ENCODE assay signal across 27 cellular contexts in the genomic region with DNA sequence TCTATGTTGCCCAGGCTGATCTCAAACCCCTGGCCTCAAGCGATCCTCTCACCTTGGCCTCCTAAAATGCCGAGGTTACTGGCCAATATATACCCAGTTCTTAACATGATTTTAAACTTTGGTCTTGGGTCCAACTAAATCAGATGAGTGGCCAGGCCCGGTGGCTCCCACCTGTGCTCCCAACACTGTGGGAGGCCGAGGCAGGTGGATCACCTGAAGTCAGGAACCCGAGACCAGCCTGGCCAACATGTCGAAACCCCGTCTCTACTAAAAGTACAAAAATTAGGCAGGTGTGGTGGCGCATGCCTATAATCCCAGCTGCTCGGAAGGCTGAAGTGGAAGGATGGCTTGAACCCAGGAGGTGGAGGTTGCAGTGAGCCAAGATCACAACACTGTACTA.
"Had no signal": no experiment of that assay in that cellular context is flagged by ENCODE, and none has a peak within 500 bp of the region (broad histone marks: within the 10 kb centered on the region; RNA-seq: fewer than 3 reads in every experiment).

No MANE protein-coding gene starts in this region.

- H3K36me3 ChIP-seq: colonic mucosa, esophagus muscularis mucosa, gastroesophageal sphincter, heart left ventricle, left lung, neural progenitor cell, tibial artery had no signal

- DNase-seq: colonic mucosa; effector CD8-positive, alpha-beta T cell; foreskin keratinocyte; heart left ventricle; hippocampal formation; left cardiac atrium; left lung; mesenchymal stem cell; midbrain; stimulated activated CD4-positive, alpha-beta T cell treated with anti-CD3 and anti-CD28 coated beads, Interleukin-12 subunit alpha, Interleukin-12 subunit beta, amount 100 ng/mL, for 4 hours; stimulated activated CD4-positive, alpha-beta T cell treated with anti-CD3 and anti-CD28 coated beads, Interleukin-1b, Interleukin-23, amount 100 ng/mL, for 48 hours; stimulated activated CD4-positive, alpha-beta T cell treated with anti-CD3 and anti-CD28 coated beads, Interleukin-4, amount 100 ng/mL, for 1 hour; stimulated activated naive CD8-positive, alpha-beta T cell treated with anti-CD3 and anti-CD28 coated beads, Interleukin-15, Interleukin-2, amounts not matched to agents 100 U/mL and 50 U/mL, for 24 hours; substantia nigra; testis; tibial artery had no signal

- H3K4me3 ChIP-seq: colonic mucosa, esophagus muscularis mucosa, gastroesophageal sphincter, heart left ventricle, left lung, neural progenitor cell, smooth muscle cell, testis, tibial artery had no signal

- H2AFZ ChIP-seq: neural progenitor cell, parathyroid adenoma had no signal

- H3K27me3 Mint-ChIP-seq: type B pancreatic cell had no signal

- H3K79me2 ChIP-seq: parathyroid adenoma had no signal

- H3K4me3 Mint-ChIP-seq: dendritic cell treated with granulocyte-macrophage colony-stimulating factor and Interleukin-4, amounts not matched to agents 40 ng/mL and 50 ng/mL, for 4 days; naive thymus-derived CD4-positive, alpha-beta T cell; nephron; stimulated activated memory B cell treated with anti-CD40 and anti-IgM and Interleukin-4, amounts not matched to agents 10 μg/mL and 1 μg/mL and 100 μg/mL, for 72 hours; type B pancreatic cell had no signal

- H3K27me3 ChIP-seq: colonic mucosa, esophagus muscularis mucosa, foreskin keratinocyte, gastroesophageal sphincter, heart left ventricle, left lung, testis had no signal

- H3K27ac Mint-ChIP-seq: dendritic cell treated with granulocyte-macrophage colony-stimulating factor and Interleukin-4, amounts not matched to agents 40 ng/mL and 50 ng/mL, for 4 days; naive thymus-derived CD4-positive, alpha-beta T cell; progenitor cell of endocrine pancreas; stimulated activated memory B cell treated with anti-CD40 and anti-IgM and Interleukin-4, amounts not matched to agents 10 μg/mL and 1 μg/mL and 100 μg/mL, for 72 hours; type B pancreatic cell had no signal

- H3K9me3 Mint-ChIP-seq: dendritic cell treated with granulocyte-macrophage colony-stimulating factor and Interleukin-4, amounts not matched to agents 40 ng/mL and 50 ng/mL, for 4 days; nephron; neural progenitor cell; stimulated activated memory B cell treated with anti-CD40 and anti-IgM and Interleukin-4, amounts not matched to agents 10 μg/mL and 1 μg/mL and 100 μg/mL, for 72 hours; type B pancreatic cell had no signal

- H3K9me3 ChIP-seq: colonic mucosa, esophagus muscularis mucosa, gastroesophageal sphincter, heart left ventricle, left lung, testis, tibial artery had no signal

- H3K9ac ChIP-seq: neural progenitor cell, parathyroid adenoma had no signal

- H3K36me3 Mint-ChIP-seq: neural progenitor cell, type B pancreatic cell had no signal

- H3K4me1 ChIP-seq: colonic mucosa, neural progenitor cell, parathyroid adenoma had no signal

- H3K27ac ChIP-seq: colonic mucosa, esophagus muscularis mucosa, foreskin keratinocyte, gastroesophageal sphincter, heart left ventricle, left lung, neural progenitor cell, parathyroid adenoma, testis, tibial artery had no signal

- H3K4me2 ChIP-seq: neural progenitor cell, smooth muscle cell had no signal
